In genomic region chrX:147953976-147954375, GRCh38 we compare ENCODE assay signal across 19 cellular contexts. TPM values are rescaled to one million over a fixed set of nuclear protein-coding genes. Genes with fewer than 3 reads are reported as not detected.
DNase-seq lines count a peak whose midpoint lies in the region; ATAC-seq and TF ChIP-seq lines count a peak whose summit lies in the region.
"Had no signal": no experiment of that assay in that cellular context is flagged by ENCODE, and none has a peak within 500 bp of the region (broad histone marks: within the 10 kb centered on the region; RNA-seq: fewer than 3 reads in every experiment).

No MANE protein-coding gene starts in this region.

- H2AFZ ChIP-seq in smooth muscle cell (ENCODE audit: low read depth) = no peak overlapping the region

- H3K9me3 ChIP-seq in smooth muscle cell (replicated peaks; ENCODE audit: low read depth) = no peaks in the 10 kb centered on the region

- no peak for ATAC-seq in GM21423 (IDR thresholded peaks at IDR 0.05; ENCODE audit: unreplicated experiment)
- ATAC-seq: CD8-positive, alpha-beta T cell had no signal

- no peaks in the 10 kb centered on the region for H3K4me1 ChIP-seq in smooth muscle cell (ENCODE audit: low read depth)

- 63% methylated on average over 2 of the region's 2 CpGs for WGBS in smooth muscle cell (ENCODE audit: low lambda C conversion rate)

- H3K79me2 ChIP-seq in smooth muscle cell (ENCODE audit: low read depth) = no peaks in the 10 kb centered on the region

- H3K4me3 ChIP-seq in fibroblast of mammary gland (ENCODE audit: control insufficient read depth, low read depth, low read length) = no peak overlapping the region
- H3K4me3 ChIP-seq in smooth muscle cell = no peak overlapping the region

- no peaks in the 10 kb centered on the region for H3F3A ChIP-seq in smooth muscle cell (ENCODE audit: low read depth)

- TF ChIP-seq CTCF in fibroblast of mammary gland (conservative IDR thresholded peaks at IDR 0.05; ENCODE audit: control insufficient read depth, insufficient read depth, low read depth, low read length) = no peak
- no peak for TF ChIP-seq CTCF in smooth muscle cell (IDR thresholded peaks at IDR 0.05; ENCODE audit: borderline replicate concordance, insufficient read depth, poor library complexity, severe bottlenecking)

- no peaks in the 10 kb centered on the region for H4K20me1 ChIP-seq in smooth muscle cell (ENCODE audit: low read depth)

- peak; percentile 11 for DNase-seq in M059J (ENCODE audit: low read depth)
- peak; percentile 13 for DNase-seq in NCI-H1105 treated with DMSO at 0.1 percent for 48 hours (lab: John Stamatoyannopoulos, UW)
- peak; percentile 4 for DNase-seq in fibroblast of mammary gland (ENCODE audit: low read depth)
- DNase-seq in pons (ENCODE audit: low spot score) = peak; percentile 0
- no peak for DNase-seq in smooth muscle cell (lab: John Stamatoyannopoulos, UW; ENCODE audit: unreplicated experiment)
- DNase-seq in HUDEP-2 (lab: John Stamatoyannopoulos, UW; ENCODE audit: unreplicated experiment in 76 of 76) = no peak
- DNase-seq: CD8-positive, alpha-beta T cell; EL; HCEC 1CT; MV-4-11; NCI-H2171 treated with DMSO at 0.1 percent for 48 hours; NCI-H510A; NK-92 treated with Interleukin-12 subunit alpha and Interleukin-12 subunit beta, amount 100 ng/mL, for 24 hours; OCI-M1; RPMI8226 had no signal

- H3K27me3 ChIP-seq in smooth muscle cell (ENCODE audit: low read depth) = no peaks in the 10 kb centered on the region

- no peak overlapping the region for H3K27ac ChIP-seq in smooth muscle cell (ENCODE audit: low read depth)

- H3K9ac ChIP-seq in smooth muscle cell (ENCODE audit: low read depth) = no peak overlapping the region

- no peak overlapping the region for H3K4me2 ChIP-seq in smooth muscle cell

- H3K36me3 ChIP-seq in smooth muscle cell (ENCODE audit: low read depth) = peaks cover 2% of the 10 kb centered on the region

RNA-seq across cellular contexts. Expression of gene FMR1NB, which starts 27.2 kb away (rescaled TPM):
- not detected in 2 replicates for total RNA-seq in M059J (2014; rRNA removed; shearing (Covaris generic))
- total RNA-seq in smooth muscle cell = not detected in 2 replicates
- polyA plus RNA-seq in smooth muscle cell = not detected in 2 replicates
- total RNA-seq: CD8-positive, alpha-beta T cell; SK-MEL-5 had no signal
- polyA plus RNA-seq: BJ, IgD-negative memory B cell had no signal

RNA-seq across cellular contexts. Expression of gene FMR1, which starts 42.3 kb away (rescaled TPM):
- 40.0 and 60.7 TPM in 2 replicates for total RNA-seq in M059J (2014; rRNA removed; shearing (Covaris generic))
- total RNA-seq in smooth muscle cell = 35.3 and 52.2 TPM in 2 replicates
- 13.9 and 25.1 TPM in 2 replicates for polyA plus RNA-seq in smooth muscle cell

Comparison
In these comparisons a context has a peak if more than half of its experiments do, and no peak if none do; other contexts are left out.
1. DNase-seq: peak in M059J (single experiment), NCI-H1105 treated with DMSO at 0.1 percent for 48 hours (single experiment), fibroblast of mammary gland (single experiment) and pons (single experiment); none in smooth muscle cell (single experiment) and HUDEP-2 (0 of 76).